In genomic region chr22:36339171-36340065, GRCh38 we compare ENCODE assay signal across 7 cellular contexts. TPM values are rescaled to one million over a fixed set of nuclear protein-coding genes. Genes with fewer than 3 reads are reported as not detected.
A peak's percentile ranks its signal among the peaks of the same experiment; 100 is the strongest.
DNase-seq lines count a peak whose midpoint lies in the region; ATAC-seq and TF ChIP-seq lines count a peak whose summit lies in the region.

No MANE protein-coding gene starts in this region.

- TF ChIP-seq EP300 in ovary (IDR thresholded peaks at IDR 0.05): no peak

- H3K4me3 Mint-ChIP-seq in stimulated activated naive CD8-positive, alpha-beta T cell treated with anti-CD3 and anti-CD28 coated beads, Interleukin-15, amount 100 ng/mL, for 72 hours: peak overlapping the region; percentile 48 to 52

- H3K4me3 ChIP-seq in HUES6 (ENCODE audit: low read depth, low read length) (no peak overlapping the region), heart right ventricle (no peak overlapping the region), ovary (no peak overlapping the region)

- ATAC-seq in heart right ventricle (peak in 2 of 8 donors; percentile 10 to 46), GM21447 (IDR thresholded peaks at IDR 0.05; ENCODE audit: unreplicated experiment) (no peak)
- ATAC-seq in stimulated activated naive CD8-positive, alpha-beta T cell treated with anti-CD3 and anti-CD28 coated beads, Interleukin-15, amount 100 ng/mL, for 72 hours: peak; percentile 65

- H3K4me1 Mint-ChIP-seq in stimulated activated naive CD8-positive, alpha-beta T cell treated with anti-CD3 and anti-CD28 coated beads, Interleukin-15, amount 100 ng/mL, for 72 hours: peaks cover 99% of the 10 kb centered on the region

- H3K4me1 ChIP-seq in HUES6 (ENCODE audit: control insufficient read depth, insufficient read depth, low read length) (peaks cover 53% of the 10 kb centered on the region), heart right ventricle (peaks cover 61 to 100% (median 99%) of the 10 kb centered on the region in 9 donors), ovary (ENCODE audit: insufficient read depth) (peaks cover 14% of the 10 kb centered on the region)

- TF ChIP-seq POLR2A in ovary (IDR thresholded peaks at IDR 0.05): no peak

- H3K9me3 ChIP-seq in HUES6 (ENCODE audit: control insufficient read depth, insufficient read depth, low read depth, low read length) (no peaks in the 10 kb centered on the region), heart right ventricle (no peaks in the 10 kb centered on the region), ovary (no peaks in the 10 kb centered on the region)

- no peaks in the 10 kb centered on the region for H3K9me3 Mint-ChIP-seq in stimulated activated naive CD8-positive, alpha-beta T cell treated with anti-CD3 and anti-CD28 coated beads, Interleukin-15, amount 100 ng/mL, for 72 hours

- intact Hi-C loops in heart right ventricle (cut with DNase I): loop anchor here in 1 of 10 donors (5.0 kb wide), 2 partner anchors 33 to 48 kb away; partner anchors contain the start of gene MYH9
- intact Hi-C loops in ovary (cut with DNase I): no loop called here

- 0 out of 2 replicates have a peak overlapping the region, but pooled peaks have one; percentile 29 for H3K27ac ChIP-seq in HUES6 (ENCODE audit: low read depth, low read length)
- peak overlapping the region; percentile 17 to 97 (median 94) for H3K27ac ChIP-seq in heart right ventricle
- H3K27ac ChIP-seq in ovary: no peak overlapping the region

- no peaks in the 10 kb centered on the region for H3K27me3 Mint-ChIP-seq in stimulated activated naive CD8-positive, alpha-beta T cell treated with anti-CD3 and anti-CD28 coated beads, Interleukin-15, amount 100 ng/mL, for 72 hours

- DNase-seq in activated naive CD4-positive, alpha-beta T cell treated with anti-CD3 and anti-CD28 coated beads, Interleukin-2, amount 50 U/mL, for 16 hours: peak; percentile 39
- DNase-seq in heart right ventricle: no peak
- DNase-seq in stimulated activated naive CD8-positive, alpha-beta T cell treated with anti-CD3 and anti-CD28 coated beads, Interleukin-15, amount 100 ng/mL, for 72 hours: peak; percentile 42 to 54
- DNase-seq in HCEC 1CT: no peak
- DNase-seq in ovary: no peak

- TF ChIP-seq CTCF in heart right ventricle (IDR thresholded peaks at IDR 0.05): no peak
- no peak for TF ChIP-seq CTCF in ovary (IDR thresholded peaks at IDR 0.05)

- H3K36me3 ChIP-seq in HUES6 (ENCODE audit: control insufficient read depth, insufficient read depth, low read length) (peaks cover 88% of the 10 kb centered on the region), heart right ventricle (peaks cover 0 to 100% (median 56%) of the 10 kb centered on the region in 9 donors), ovary (no peaks in the 10 kb centered on the region)

- no peak overlapping the region for H3K9ac ChIP-seq in HUES6 (ENCODE audit: low read length)

- H3K27me3 ChIP-seq in HUES6 (ENCODE audit: control insufficient read depth, insufficient read depth, low read length) (no peaks in the 10 kb centered on the region), heart right ventricle (no peaks in the 10 kb centered on the region), ovary (no peaks in the 10 kb centered on the region)

- H3K27ac Mint-ChIP-seq in stimulated activated naive CD8-positive, alpha-beta T cell treated with anti-CD3 and anti-CD28 coated beads, Interleukin-15, amount 100 ng/mL, for 72 hours: peak overlapping the region; percentile 61 to 89

- WGBS in heart right ventricle, 2 donors: 42 to 48% methylated on average over 6 of the region's 6 CpGs
- 61 to 71% (median 61%) methylated on average over 6 of the region's 6 CpGs for WGBS in ovary, 3 donors

RNA-seq across cellular contexts. Expression of gene MYH9, which starts 48.3 kb away (rescaled TPM):
- 100 to 1,000 TPM; 132 to 345 (median 189) TPM for total RNA-seq in heart right ventricle
- polyA plus RNA-seq in heart right ventricle: 100 to 1,000 TPM; 134 to 243 TPM
- total RNA-seq in ovary: 100 to 1,000 TPM; 128 to 452 (median 348) TPM
- polyA plus RNA-seq in ovary: 100 to 1,000 TPM; 196 to 530 TPM

Comparison
In these comparisons a context has a peak if more than half of its experiments do, and no peak if none do; other contexts are left out.
1. H3K27ac ChIP-seq: peak in HUES6 (single experiment) and heart right ventricle (10 of 10); none in ovary (0 of 2).
2. DNase-seq: peak in activated naive CD4-positive, alpha-beta T cell treated with anti-CD3 and anti-CD28 coated beads, Interleukin-2, amount 50 U/mL, for 16 hours (single experiment) and stimulated activated naive CD8-positive, alpha-beta T cell treated with anti-CD3 and anti-CD28 coated beads, Interleukin-15, amount 100 ng/mL, for 72 hours (2 of 2); none in heart right ventricle (0 of 2), HCEC 1CT (single experiment) and ovary (0 of 5).